11 cellular contexts compared by ENCODE assay signal in genomic region chr7:116028808-116029207, GRCh38. TPM values are rescaled to one million over a fixed set of nuclear protein-coding genes. Genes with fewer than 3 reads are reported as not detected.
DNase-seq lines count a peak whose midpoint lies in the region; ATAC-seq and TF ChIP-seq lines count a peak whose summit lies in the region.
"Had no signal": no experiment of that assay in that cellular context is flagged by ENCODE, and none has a peak within 500 bp of the region (broad histone marks: within the 10 kb centered on the region; RNA-seq: fewer than 3 reads in every experiment).

No MANE protein-coding gene starts in this region.

- ATAC-seq in GM19035 (IDR thresholded peaks at IDR 0.05; ENCODE audit: unreplicated experiment): peak; percentile 57
- peak; percentile 77 for ATAC-seq in HG02588 (IDR thresholded peaks at IDR 0.05; ENCODE audit: unreplicated experiment)
- ATAC-seq in HG03457 (IDR thresholded peaks at IDR 0.05; ENCODE audit: unreplicated experiment): peak; percentile 58
- no peak for ATAC-seq in natural killer cell
- no peak for ATAC-seq in naive thymus-derived CD4-positive, alpha-beta T cell

- H3K4me1 Mint-ChIP-seq in natural killer cell: peaks cover 0 to 9% of the 10 kb centered on the region in 2 donors
- H3K4me1 Mint-ChIP-seq in naive thymus-derived CD4-positive, alpha-beta T cell: no peaks in the 10 kb centered on the region

- TF ChIP-seq CTCF in natural killer cell (IDR thresholded peaks at IDR 0.05) (no peak), Peyer's patch (IDR thresholded peaks at IDR 0.05) (no peak)

- H3K4me1 ChIP-seq in Peyer's patch: no peaks in the 10 kb centered on the region
- H3K4me1 ChIP-seq in naive thymus-derived CD4-positive, alpha-beta T cell (ENCODE audit: control insufficient read depth in 2 of 2, insufficient read depth in 2 of 2, low read length in 2 of 2): no peaks in the 10 kb centered on the region
- H3K4me1 ChIP-seq: prostate gland had no signal

- CTCF ChIA-PET in naive thymus-derived CD4-positive, alpha-beta T cell (lab: Charles Lee): no interaction called here

- peaks cover 0 to 8% of the 10 kb centered on the region in 2 donors for H3K9me3 Mint-ChIP-seq in natural killer cell
- H3K9me3 Mint-ChIP-seq in naive thymus-derived CD4-positive, alpha-beta T cell: peaks cover 0 to 8% (median 0%) of the 10 kb centered on the region in 11 donors

- intact Hi-C loops in natural killer cell (cut with micrococcal nuclease): no loop called here
- intact Hi-C loops in posterior cingulate gyrus (cut with DNase I): no loop called here
- intact Hi-C loops in naive thymus-derived CD4-positive, alpha-beta T cell (cut with micrococcal nuclease): no loop called here

- POLR2A ChIA-PET in naive thymus-derived CD4-positive, alpha-beta T cell (lab: Charles Lee): no interaction called here

- H3K27me3 ChIP-seq in Peyer's patch: no peaks in the 10 kb centered on the region
- no peaks in the 10 kb centered on the region for H3K27me3 ChIP-seq in naive thymus-derived CD4-positive, alpha-beta T cell (ENCODE audit: control insufficient read depth in 2 of 2, insufficient read depth in 2 of 2, low read length in 2 of 2)

- H3K36me3 ChIP-seq in Peyer's patch: no peaks in the 10 kb centered on the region
- H3K36me3 ChIP-seq in naive thymus-derived CD4-positive, alpha-beta T cell (ENCODE audit: control insufficient read depth in 2 of 3, insufficient read depth in 3 of 3, low read length in 3 of 3): no peaks in the 10 kb centered on the region
- H3K36me3 ChIP-seq: prostate gland had no signal

- no peak overlapping the region for H3K27ac ChIP-seq in Peyer's patch
- H3K27ac ChIP-seq in naive thymus-derived CD4-positive, alpha-beta T cell (ENCODE audit: low read depth, low read length): no peak overlapping the region
- H3K27ac ChIP-seq: prostate gland had no signal

- peak overlapping the region; percentile 47 for H3K4me3 Mint-ChIP-seq in natural killer cell
- H3K4me3 Mint-ChIP-seq in naive thymus-derived CD4-positive, alpha-beta T cell: no peak overlapping the region

- no peak for DNase-seq in natural killer cell
- no peak for DNase-seq in Peyer's patch
- no peak for DNase-seq in posterior cingulate gyrus
- no peak for DNase-seq in COLO668 (lab: John Stamatoyannopoulos, UW; ENCODE audit: unreplicated experiment)
- DNase-seq in naive thymus-derived CD4-positive, alpha-beta T cell: no peak
- DNase-seq: islet precursor cell, NCI-H1417 treated with DMSO at 0.1 percent for 48 hours had no signal

- peaks cover 0 to 2% of the 10 kb centered on the region in 2 donors for H3K27me3 Mint-ChIP-seq in natural killer cell (ENCODE audit: low read depth in 2 of 2)
- peaks cover 5 to 27% (median 10%) of the 10 kb centered on the region in 5 donors for H3K27me3 Mint-ChIP-seq in naive thymus-derived CD4-positive, alpha-beta T cell

- no peaks in the 10 kb centered on the region for H3K36me3 Mint-ChIP-seq in natural killer cell
- H3K36me3 Mint-ChIP-seq in naive thymus-derived CD4-positive, alpha-beta T cell: no peaks in the 10 kb centered on the region

- no peak for TF ChIP-seq POLR2A in Peyer's patch (IDR thresholded peaks at IDR 0.05)

- no peak overlapping the region for H3K4me3 ChIP-seq in Peyer's patch
- no peak overlapping the region for H3K4me3 ChIP-seq in naive thymus-derived CD4-positive, alpha-beta T cell (ENCODE audit: low read length)
- H3K4me3 ChIP-seq: prostate gland had no signal

- H3K9me3 ChIP-seq in Peyer's patch: no peaks in the 10 kb centered on the region
- H3K9me3 ChIP-seq in naive thymus-derived CD4-positive, alpha-beta T cell (ENCODE audit: control insufficient read depth in 2 of 3, low read length in 3 of 3): no peaks in the 10 kb centered on the region
- H3K9me3 ChIP-seq: prostate gland had no signal

- H3K27ac Mint-ChIP-seq in natural killer cell: no peak overlapping the region
- no peak overlapping the region for H3K27ac Mint-ChIP-seq in naive thymus-derived CD4-positive, alpha-beta T cell

RNA-seq across cellular contexts. Expression of gene TFEC, which starts 1.8 kb away (rescaled TPM):
- total RNA-seq in natural killer cell: 1 to 10 TPM in 2 of 3 donors, under 1 TPM in 1; 0.92 to 1.7 (median 1.1) TPM
- 10 to 100 TPM; 13.5 to 99.9 (median 20.1) TPM for total RNA-seq in Peyer's patch
- 10 to 100 TPM in 1 of 5 experiments, 1 to 10 TPM in 2, under 1 TPM in 1, not detected in 1; 0.97 to 15.4 (median 1.7) TPM for total RNA-seq in naive thymus-derived CD4-positive, alpha-beta T cell
- polyA plus RNA-seq in naive thymus-derived CD4-positive, alpha-beta T cell: not detected

Comparison
In these comparisons a context has a peak if more than half of its experiments do, and no peak if none do; other contexts are left out.
1. ATAC-seq: peak in GM19035 (single experiment), HG02588 (single experiment) and HG03457 (single experiment); none in natural killer cell (0 of 3) and naive thymus-derived CD4-positive, alpha-beta T cell (single experiment).